Comparison of ENCODE assay signal across 1 cellular context in the genomic region with DNA sequence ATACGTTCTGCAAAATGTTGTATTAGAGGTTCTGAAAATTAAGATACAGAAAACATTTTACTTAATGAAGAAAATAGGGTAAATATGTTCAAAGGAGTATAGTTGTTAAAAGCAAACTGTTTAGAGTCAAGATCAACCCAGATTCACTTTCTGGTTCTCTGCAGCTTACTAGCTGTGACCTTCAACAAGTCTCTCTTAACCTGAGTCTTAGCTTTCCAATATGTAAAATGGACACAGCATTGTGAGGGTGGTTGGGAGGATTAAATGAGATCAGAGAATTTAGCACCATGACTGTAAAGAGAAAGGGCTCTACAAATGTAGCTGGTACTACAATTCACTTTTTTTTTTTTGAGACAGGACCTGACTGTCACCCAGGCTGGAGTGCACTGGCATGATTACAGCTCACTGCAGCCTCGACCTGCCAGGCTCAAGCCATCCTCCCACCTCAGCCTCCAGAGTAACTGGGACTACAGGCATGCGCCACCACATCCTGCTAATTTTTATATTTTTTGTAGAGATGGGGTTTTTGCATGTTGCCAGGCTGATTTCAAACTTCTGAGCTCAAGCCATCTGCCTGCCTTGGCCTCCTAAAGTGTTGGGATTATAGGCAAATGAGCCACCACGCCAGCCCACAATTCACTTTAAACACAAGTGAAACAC.
TF ChIP-seq lines count a peak whose summit lies in the region.

No MANE protein-coding gene starts in this region.

TF ChIP-seq in SK-N-SH treated with all-trans-retinoic acid at 6 μM for 48 hours, 23 proteins besides CTCF, POLR2A, EP300 and RAD21 (continued from another document):
- no peak for TF ChIP-seq BACH2 (CRISPR knock-in tag; IDR thresholded peaks at IDR 0.05; ENCODE audit: borderline replicate concordance)
- no peak for TF ChIP-seq ZNF8 (CRISPR knock-in tag; IDR thresholded peaks at IDR 0.05)
